In genomic region chr18:24968233-24968775, GRCh38 we compare ENCODE assay signal across 18 cellular contexts.
DNase-seq lines count a peak whose midpoint lies in the region; ATAC-seq and TF ChIP-seq lines count a peak whose summit lies in the region.
"Had no signal": no experiment of that assay in that cellular context is flagged by ENCODE, and none has a peak within 500 bp of the region (broad histone marks: within the 10 kb centered on the region; RNA-seq: fewer than 3 reads in every experiment).

No MANE protein-coding gene starts in this region.

- H3K27ac ChIP-seq in body of pancreas: no peak overlapping the region
- H3K27ac ChIP-seq: BLaER1 treated with 17β-estradiol and CSF1 and Interleukin-3, amounts not matched to agents 10 nM and 100 nM had no signal

- no peak for TF ChIP-seq POLR2A in body of pancreas (IDR thresholded peaks at IDR 0.05)

- no peak overlapping the region for H3K4me3 Mint-ChIP-seq in activated T-cell treated with anti-CD3 and anti-CD28 coated beads, Interleukin-2, amount 50 U/mL, for 4 hours
- H3K4me3 Mint-ChIP-seq: CD8-positive, alpha-beta memory T cell; HFFc6 had no signal

- no peaks in the 10 kb centered on the region for H3K36me3 ChIP-seq in body of pancreas (replicated peaks in 1 of 2; ENCODE audit: insufficient read depth in 1 of 2, low read depth in 2 of 2)
- H3K36me3 ChIP-seq: BLaER1 treated with 17β-estradiol and CSF1 and Interleukin-3, amounts not matched to agents 10 nM and 100 nM had no signal

- DNase-seq in EH (ENCODE audit: low read depth) (peak; percentile 65), foreskin fibroblast (peak; percentile 61 to 82), GDM1 (lab: John Stamatoyannopoulos, UW) (no peak), body of pancreas (no peak)
- DNase-seq in stimulated activated CD4-positive, alpha-beta T cell treated with anti-CD3 and anti-CD28 coated beads, Interleukin-4, amount 100 ng/mL, for 1 hour: no peak
- DNase-seq in activated T-cell treated with anti-CD3 and anti-CD28 coated beads, Interleukin-2, amount 50 U/mL, for 4 hours: no peak
- DNase-seq: ACHN; CD8-positive, alpha-beta memory T cell; DMS53; H7; HFFc6; NCI-H1105; NCI-H2081; NCI-H510A treated with DMSO at 0.1 percent for 48 hours; NCI-H774 had no signal

- H3K4me3 ChIP-seq in foreskin fibroblast (ENCODE audit: low read depth in 1 of 2, low read length in 2 of 2) (no peak overlapping the region), body of pancreas (no peak overlapping the region)
- H3K4me3 ChIP-seq: BLaER1 treated with 17β-estradiol and CSF1 and Interleukin-3, amounts not matched to agents 10 nM and 100 nM had no signal

- no peaks in the 10 kb centered on the region for H3K36me3 Mint-ChIP-seq in activated T-cell treated with anti-CD3 and anti-CD28 coated beads, Interleukin-2, amount 50 U/mL, for 4 hours (ENCODE audit: insufficient read depth)
- H3K36me3 Mint-ChIP-seq: CD8-positive, alpha-beta memory T cell had no signal

- peak; percentile 93 for ATAC-seq in SK-N-SH treated with all-trans-retinoic acid at 6 μM for 48 hours
- no peak for ATAC-seq in activated T-cell treated with anti-CD3 and anti-CD28 coated beads, Interleukin-2, amount 50 U/mL, for 4 hours
- ATAC-seq in body of pancreas: no peak
- ATAC-seq: Right ventricle myocardium inferior had no signal

- no peaks in the 10 kb centered on the region for H3K9me3 ChIP-seq in body of pancreas

- WGBS in body of pancreas, 2 donors: 63 to 78% methylated on average over 3 of the region's 3 CpGs

- no peaks in the 10 kb centered on the region for H3K27me3 Mint-ChIP-seq in activated T-cell treated with anti-CD3 and anti-CD28 coated beads, Interleukin-2, amount 50 U/mL, for 4 hours (ENCODE audit: low read depth)

- no peaks in the 10 kb centered on the region for H3K27me3 ChIP-seq in body of pancreas
- H3K27me3 ChIP-seq: BLaER1 treated with 17β-estradiol and CSF1 and Interleukin-3, amounts not matched to agents 10 nM and 100 nM had no signal

- H3K4me1 Mint-ChIP-seq in activated T-cell treated with anti-CD3 and anti-CD28 coated beads, Interleukin-2, amount 50 U/mL, for 4 hours (ENCODE audit: low read depth): no peaks in the 10 kb centered on the region
- H3K4me1 Mint-ChIP-seq: CD8-positive, alpha-beta memory T cell had no signal

- intact Hi-C loops in body of pancreas (cut with DNase I): no loop called here

- TF ChIP-seq CTCF in foreskin fibroblast (IDR thresholded peaks at IDR 0.05; ENCODE audit: low read depth, low read length) (no peak), body of pancreas (IDR thresholded peaks at IDR 0.05) (no peak)

- H3K4me1 ChIP-seq in body of pancreas: no peaks in the 10 kb centered on the region

- peaks cover 13% of the 10 kb centered on the region for H3K9me3 Mint-ChIP-seq in activated T-cell treated with anti-CD3 and anti-CD28 coated beads, Interleukin-2, amount 50 U/mL, for 4 hours

TF ChIP-seq in SK-N-SH treated with all-trans-retinoic acid at 6 μM for 48 hours, 23 proteins besides CTCF, POLR2A, EP300 and RAD21:
- TF ChIP-seq RARB (CRISPR knock-in tag; IDR thresholded peaks at IDR 0.05): no peak
- TF ChIP-seq ISL1 (CRISPR knock-in tag; IDR thresholded peaks at IDR 0.05): peak; percentile 64

Comparison
In these comparisons a context has a peak if more than half of its experiments do, and no peak if none do; other contexts are left out.
1. DNase-seq: peak in EH (single experiment) and foreskin fibroblast (2 of 2); none in stimulated activated CD4-positive, alpha-beta T cell treated with anti-CD3 and anti-CD28 coated beads, Interleukin-4, amount 100 ng/mL, for 1 hour (single experiment), activated T-cell treated with anti-CD3 and anti-CD28 coated beads, Interleukin-2, amount 50 U/mL, for 4 hours (single experiment), GDM1 (single experiment) and body of pancreas (0 of 4).